21 cellular contexts compared by ENCODE assay signal in genomic region chr18:42413870-42414269, GRCh38.
DNase-seq lines count a peak whose midpoint lies in the region; ATAC-seq, FAIRE-seq and TF ChIP-seq lines count a peak whose summit lies in the region.
"Had no signal": no experiment of that assay in that cellular context is flagged by ENCODE, and none has a peak within 500 bp of the region (broad histone marks: within the 10 kb centered on the region; RNA-seq: fewer than 3 reads in every experiment).

No MANE protein-coding gene starts in this region.

- DNase-seq in right lobe of liver = no peak
- no peak for DNase-seq in HepG2 (ENCODE audit: low spot score)
- peak; percentile 83 for DNase-seq in epithelial cell of proximal tubule (ENCODE audit: low read depth)
- no peak for DNase-seq in lower lobe of right lung
- DNase-seq in adrenal gland = no peak
- no peak for DNase-seq in RWPE1 (ENCODE audit: low spot score)
- DNase-seq in NCI-H1105 (lab: John Stamatoyannopoulos, UW) = no peak
- no peak for DNase-seq in NK-92 (lab: John Stamatoyannopoulos, UW; ENCODE audit: unreplicated experiment)
- DNase-seq: activated CD4-positive, alpha-beta memory T cell treated with anti-CD3 and anti-CD28 coated beads for 36 hours; activated T-cell treated with anti-CD3 and anti-CD28 coated beads, Interleukin-2, amount 50 U/mL, for 4 hours; DMS153; effector memory CD4-positive, alpha-beta T cell; KBM-7; NCI-H1417 treated with DMSO at 0.1 percent for 48 hours; RPMI8226; stimulated activated CD4-positive, alpha-beta T cell treated with anti-CD3 and anti-CD28 coated beads, Interleukin-15, amount 100 ng/mL, for 24 hours; stimulated activated naive CD8-positive, alpha-beta T cell treated with anti-CD3 and anti-CD28 coated beads, Interleukin-15, Interleukin-2, amounts not matched to agents 100 U/mL and 50 U/mL, for 24 hours had no signal

- H3K36me3 ChIP-seq in right lobe of liver (no peaks in the 10 kb centered on the region), HepG2 (replicated peaks in 1 of 2; ENCODE audit: control insufficient read depth in 1 of 2, insufficient read depth in 2 of 2, low read length in 2 of 2) (no peaks in the 10 kb centered on the region), lower lobe of right lung (no peaks in the 10 kb centered on the region), adrenal gland (replicated peaks in 1 of 2) (no peaks in the 10 kb centered on the region)
- H3K36me3 ChIP-seq: upper lobe of left lung had no signal

- H4K20me1 ChIP-seq in HepG2 (ENCODE audit: insufficient read depth, low read length) = no peaks in the 10 kb centered on the region

- 8% methylated on average over 1 of the region's 1 CpG for WGBS in right lobe of liver (ENCODE audit: insufficient coverage, low coverage, low lambda C conversion rate, missing lambda C conversion rate)
- 62% methylated on average over 1 of the region's 1 CpG for WGBS in HepG2 (ENCODE audit: low lambda C conversion rate)
- 64 to 88% (median 78%) methylated on average over 1 of the region's 1 CpG for WGBS in adrenal gland, 4 donors

- TF ChIP-seq RAD21 in HepG2 (CRISPR knock-in tag; IDR thresholded peaks at IDR 0.05) = no peak

- H3K27ac ChIP-seq in right lobe of liver (peak overlapping the region in 1 of 3 donors; percentile 53), HepG2 (ENCODE audit: extremely low read length, insufficient read depth, low read length) (no peak overlapping the region), lower lobe of right lung (no peak overlapping the region), adrenal gland (no peak overlapping the region), RWPE1 (no peak overlapping the region)
- H3K27ac ChIP-seq: A549, upper lobe of left lung had no signal

- TF ChIP-seq CTCF in right lobe of liver (IDR thresholded peaks at IDR 0.05) = no peak
- no peak for TF ChIP-seq CTCF in HepG2 (CRISPR knock-in tag; IDR thresholded peaks at IDR 0.05)
- TF ChIP-seq CTCF in epithelial cell of proximal tubule (conservative IDR thresholded peaks at IDR 0.05; ENCODE audit: low read depth, low read length) = no peak
- TF ChIP-seq CTCF in lower lobe of right lung (IDR thresholded peaks at IDR 0.05) = no peak
- TF ChIP-seq CTCF in adrenal gland (IDR thresholded peaks at IDR 0.05) = no peak
- TF ChIP-seq CTCF in RWPE1 (conservative IDR thresholded peaks at IDR 0.05; ENCODE audit: low read depth) = no peak

- in situ Hi-C loops in HepG2 (cut with HindIII; ENCODE audit: extremely low pct_ligation_motif_present, low pct_unique_long_range_greater_than_20kb) = no loop called here

- TF ChIP-seq EP300 in HepG2 (IDR thresholded peaks at IDR 0.05; ENCODE audit: low read depth in 2 of 2, low read length in 2 of 2) (no peak), HepG2 (CRISPR knock-in tag; IDR thresholded peaks at IDR 0.05; ENCODE audit: borderline replicate concordance) (no peak)

- BruUV-seq in HepG2 (replicated peaks; lab: Mats Ljungman, UMichigan) = no TSS peak

- ATAC-seq in right lobe of liver = peak in 3 of 4 donors; percentile 34 to 71 (median 44)
- ATAC-seq in HepG2 = no peak
- ATAC-seq in lower lobe of right lung = peak; percentile 51 to 76
- ATAC-seq: A549; activated T-cell treated with anti-CD3 and anti-CD28 coated beads, Interleukin-2, amount 50 U/mL, for 4 hours; natural killer cell treated with Interleukin-12 subunit alpha and Interleukin-12 subunit beta and Interleukin-15 and Interleukin-18, amount 100 ng/mL, for 72 hours; stimulated activated naive CD8-positive, alpha-beta T cell treated with anti-CD3 and anti-CD28 coated beads, Interleukin-15, Interleukin-2, amounts not matched to agents 100 U/mL and 50 U/mL, for 24 hours had no signal

- intact Hi-C loops in right lobe of liver (cut with DNase I) (no loop called here), HepG2 (cut with micrococcal nuclease; ENCODE audit: unreplicated experiment) (no loop called here), lower lobe of right lung (cut with DNase I) (no loop called here), adrenal gland (cut with DNase I) (no loop called here)

- H3K9me3 ChIP-seq in right lobe of liver (no peaks in the 10 kb centered on the region), HepG2 (ENCODE audit: low read length) (peaks cover 52% of the 10 kb centered on the region), lower lobe of right lung (no peaks in the 10 kb centered on the region), adrenal gland (replicated peaks in 1 of 3) (no peaks in the 10 kb centered on the region)
- H3K9me3 ChIP-seq: A549 had no signal

- CTCF ChIA-PET in HepG2 (lab: Yijun Ruan, JAX; ENCODE audit: low intra/inter-chr PET ratio, low total read pairs) = no interaction called here
- CTCF ChIA-PET in RWPE1 (lab: Yijun Ruan, JAX) = interaction anchor here (0.6 kb wide), 1 partner anchor 274 kb away, joined by 5 read pairs; no protein-coding TSS in a partner anchor

- H3K79me2 ChIP-seq in HepG2 (ENCODE audit: insufficient read depth, low read length) = no peaks in the 10 kb centered on the region

- H3K4me3 ChIP-seq in right lobe of liver (no peak overlapping the region), HepG2 (replicated peaks in 1 of 3; ENCODE audit: insufficient read depth in 1 of 3, low read depth in 2 of 3, low read length in 3 of 3) (no peak overlapping the region), epithelial cell of proximal tubule (ENCODE audit: low read depth, low read length) (no peak overlapping the region), lower lobe of right lung (no peak overlapping the region), adrenal gland (no peak overlapping the region)
- H3K4me3 ChIP-seq: A549, upper lobe of left lung had no signal

- H3K9ac ChIP-seq in HepG2 (ENCODE audit: insufficient read depth, low read depth, low read length) = no peak overlapping the region

- H3K27me3 ChIP-seq in right lobe of liver (no peaks in the 10 kb centered on the region), HepG2 (ENCODE audit: control insufficient read depth in 1 of 2, insufficient read depth in 2 of 2, low read length in 2 of 2) (no peaks in the 10 kb centered on the region), lower lobe of right lung (ENCODE audit: low read depth) (no peaks in the 10 kb centered on the region), adrenal gland (no peaks in the 10 kb centered on the region)
- H3K27me3 ChIP-seq: upper lobe of left lung had no signal

- no peak for FAIRE-seq in HepG2 (lab: Jason Lieb, UNC)
- FAIRE-seq: A549, H54 had no signal

- TF ChIP-seq POLR2A in right lobe of liver (IDR thresholded peaks at IDR 0.05) (no peak), HepG2 (IDR thresholded peaks at IDR 0.05; ENCODE audit: insufficient read depth in 1 of 2, low read depth in 2 of 2, low read length in 2 of 2) (no peak), adrenal gland (IDR thresholded peaks at IDR 0.05) (no peak)

- POLR2A ChIA-PET in HepG2 (lab: Yijun Ruan, JAX) = no interaction called here
- POLR2A ChIA-PET in RWPE1 (lab: Yijun Ruan, JAX; ENCODE audit: low non-redundant PET) = no interaction called here

- no peak overlapping the region for H3K4me2 ChIP-seq in HepG2 (ENCODE audit: low read depth, low read length)
- H3K4me2 ChIP-seq: A549 had no signal

- no peak overlapping the region for H2AFZ ChIP-seq in HepG2 (ENCODE audit: low read length)

- H3K4me1 ChIP-seq in right lobe of liver = peaks cover 0 to 8% (median 0%) of the 10 kb centered on the region in 4 donors
- H3K4me1 ChIP-seq in HepG2 (ENCODE audit: insufficient read depth, low read length) = no peaks in the 10 kb centered on the region
- no peaks in the 10 kb centered on the region for H3K4me1 ChIP-seq in lower lobe of right lung
- H3K4me1 ChIP-seq in adrenal gland (replicated peaks in 1 of 2) = peaks cover 0 to 6% of the 10 kb centered on the region in 2 donors
- H3K4me1 ChIP-seq: A549, upper lobe of left lung had no signal

TF ChIP-seq in HepG2, 621 proteins besides CTCF, POLR2A, EP300 and RAD21:
- no peak for TF ChIP-seq ZNF280B (CRISPR knock-in tag; IDR thresholded peaks at IDR 0.05; ENCODE audit: borderline replicate concordance)
- TF ChIP-seq MYNN (CRISPR knock-in tag; IDR thresholded peaks at IDR 0.05; ENCODE audit: low read depth) = no peak
- TF ChIP-seq FOXC1 (CRISPR knock-in tag; IDR thresholded peaks at IDR 0.05; ENCODE audit: borderline replicate concordance) = no peak
